In the genomic region with DNA sequence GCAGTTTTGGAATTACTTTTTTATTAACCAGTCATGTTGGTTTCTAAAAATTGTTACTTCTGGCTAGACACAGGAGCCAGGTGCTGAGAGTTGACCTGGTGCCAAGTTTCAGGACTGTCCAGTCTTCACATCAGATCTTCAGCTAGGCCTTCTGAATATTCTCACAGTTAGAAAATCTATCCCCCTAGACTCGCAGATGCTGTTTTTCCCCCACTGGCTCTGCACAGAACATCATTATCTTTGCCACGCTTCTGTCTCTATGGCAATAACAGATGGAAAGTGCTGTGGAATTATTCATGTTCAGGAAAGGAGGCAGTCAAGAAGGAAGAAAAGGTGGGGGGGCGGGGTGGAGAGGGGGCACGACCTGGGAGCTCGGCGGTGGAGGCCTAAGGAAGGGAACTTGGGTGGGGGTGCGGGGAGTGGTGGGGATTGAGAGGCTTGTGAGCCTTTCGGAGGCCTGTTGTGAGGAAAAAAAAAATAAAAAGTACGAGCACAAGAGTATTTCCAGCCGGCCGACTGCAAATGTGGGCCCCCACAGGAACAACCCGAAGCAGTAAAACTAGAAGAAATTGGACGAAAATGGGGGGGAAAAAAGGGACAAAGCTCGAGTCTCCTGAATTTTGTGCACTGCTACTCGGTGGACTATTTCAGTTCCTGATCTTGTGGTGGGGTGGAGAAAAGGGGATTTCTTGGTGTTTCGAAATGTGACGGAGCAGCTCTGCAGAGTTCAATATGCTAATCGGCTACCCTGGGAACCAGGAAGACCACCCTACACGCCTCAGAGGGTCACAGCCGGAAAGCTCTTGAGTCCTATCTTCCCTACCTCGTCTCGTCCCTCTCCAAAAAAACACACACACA, we compare ENCODE assay signal across 8 cellular contexts. TPM values are rescaled to one million over a fixed set of nuclear protein-coding genes. Genes with fewer than 3 reads are reported as not detected.
DNase-seq lines count a peak whose midpoint lies in the region; ATAC-seq and TF ChIP-seq lines count a peak whose summit lies in the region.

No MANE protein-coding gene starts in this region.

- TF ChIP-seq CTCF in transverse colon (IDR thresholded peaks at IDR 0.05) = no peak

- H3K36me3 ChIP-seq in SJCRH30 (peaks cover 16% of the 10 kb centered on the region), mesodermal cell (ENCODE audit: control insufficient read depth, insufficient read depth, low read length) (peaks cover 16% of the 10 kb centered on the region), transverse colon (no peaks in the 10 kb centered on the region)

- WGBS in mesodermal cell (ENCODE audit: insufficient coverage in 2 of 2), 2 experiments = 1% methylated on average over 12 to 17 of the region's 22 CpGs
- WGBS in transverse colon (ENCODE audit: low coverage in 1 of 2), 2 donors = 3 to 8% methylated on average over 12 to 22 of the region's 22 CpGs

- H3K9me3 ChIP-seq in SJCRH30 (replicated peaks) = no peaks in the 10 kb centered on the region
- H3K9me3 ChIP-seq in mesodermal cell (ENCODE audit: control insufficient read depth, low read length) = peaks cover 5% of the 10 kb centered on the region
- no peaks in the 10 kb centered on the region for H3K9me3 ChIP-seq in transverse colon

- H3K9me3 Mint-ChIP-seq in IgD-negative memory B cell = no peaks in the 10 kb centered on the region

- H3K4me3 Mint-ChIP-seq in IgD-negative memory B cell = peak overlapping the region; percentile 82 to 97 (median 90)

- H3K4me1 Mint-ChIP-seq in IgD-negative memory B cell = peaks cover 49 to 59% (median 51%) of the 10 kb centered on the region in 3 donors

- in situ Hi-C loops in transverse colon (cut with MboI; ENCODE audit: low pct_ligation_motif_present in 1 of 4, low pct_unique_long_range_greater_than_20kb in 1 of 4, low sequenced_read_pairs in 3 of 4) = no loop called here

- H3K27ac ChIP-seq in SJCRH30 = peak overlapping the region; percentile 98
- H3K27ac ChIP-seq in mesodermal cell (ENCODE audit: low read depth, low read length, severe bottlenecking) = peak overlapping the region; percentile 98
- peak overlapping the region; percentile 99 to 100 (median 99) for H3K27ac ChIP-seq in transverse colon

- H3K4me3 ChIP-seq in SJCRH30 (peak overlapping the region; percentile 93), mesodermal cell (ENCODE audit: extremely low read depth, insufficient read depth, low read length, poor library complexity, severe bottlenecking) (peak overlapping the region; percentile 44), transverse colon (peak overlapping the region; percentile 15 to 89 (median 88))

- intact Hi-C loops in transverse colon (cut with DNase I; ENCODE audit: low total_unique reads) = no loop called here

- ATAC-seq in GM21529 (IDR thresholded peaks at IDR 0.05; ENCODE audit: unreplicated experiment) = peak; percentile 20

- H3K4me1 ChIP-seq in SJCRH30 (peaks cover 21% of the 10 kb centered on the region), mesodermal cell (ENCODE audit: control insufficient read depth, insufficient read depth, low read length, poor library complexity, severe bottlenecking) (peaks cover 25% of the 10 kb centered on the region), transverse colon (peaks cover 0 to 37% (median 11%) of the 10 kb centered on the region in 4 donors)

- H3K27me3 Mint-ChIP-seq in IgD-negative memory B cell = peaks cover 2% of the 10 kb centered on the region

- peak; percentile 40 for DNase-seq in GDM1 (lab: John Stamatoyannopoulos, UW)
- peak; percentile 64 to 65 for DNase-seq in SJCRH30
- peak; percentile 52 for DNase-seq in ecto neural progenitor cell (ENCODE audit: low spot score)
- peak; percentile 56 for DNase-seq in transverse colon
- no peak for DNase-seq in mesenteric fat pad (ENCODE audit: low spot score)

- no peak for TF ChIP-seq EP300 in transverse colon (IDR thresholded peaks at IDR 0.05; ENCODE audit: low read depth)

- H3K27me3 ChIP-seq in SJCRH30 = no peaks in the 10 kb centered on the region
- no peaks in the 10 kb centered on the region for H3K27me3 ChIP-seq in transverse colon

- H3K27ac Mint-ChIP-seq in IgD-negative memory B cell = peak overlapping the region; percentile 97 to 99 (median 97)

- H3K36me3 Mint-ChIP-seq in IgD-negative memory B cell = no peaks in the 10 kb centered on the region

- no peak for TF ChIP-seq POLR2A in transverse colon (IDR thresholded peaks at IDR 0.05)

RNA-seq across cellular contexts. Expression of gene SKIL, which starts 1.5 kb away (rescaled TPM):
- 10.0 TPM for polyA plus RNA-seq in IgD-negative memory B cell
- 82.5 and 96.4 TPM in 2 replicates for total RNA-seq in SJCRH30 (2014; rRNA removed; shearing (Covaris generic))
- polyA plus RNA-seq in mesodermal cell (2013, experiment 1 of 2) = 62.9 TPM
- 50.1 TPM for polyA plus RNA-seq in mesodermal cell (2013, experiment 2 of 2)
- total RNA-seq in transverse colon (10 to 100 TPM; 27.0 to 78.4 (median 43.1) TPM), mesenteric fat pad (55.8 TPM)
